ENCODE assay signal across 1 cellular context in the genomic region with DNA sequence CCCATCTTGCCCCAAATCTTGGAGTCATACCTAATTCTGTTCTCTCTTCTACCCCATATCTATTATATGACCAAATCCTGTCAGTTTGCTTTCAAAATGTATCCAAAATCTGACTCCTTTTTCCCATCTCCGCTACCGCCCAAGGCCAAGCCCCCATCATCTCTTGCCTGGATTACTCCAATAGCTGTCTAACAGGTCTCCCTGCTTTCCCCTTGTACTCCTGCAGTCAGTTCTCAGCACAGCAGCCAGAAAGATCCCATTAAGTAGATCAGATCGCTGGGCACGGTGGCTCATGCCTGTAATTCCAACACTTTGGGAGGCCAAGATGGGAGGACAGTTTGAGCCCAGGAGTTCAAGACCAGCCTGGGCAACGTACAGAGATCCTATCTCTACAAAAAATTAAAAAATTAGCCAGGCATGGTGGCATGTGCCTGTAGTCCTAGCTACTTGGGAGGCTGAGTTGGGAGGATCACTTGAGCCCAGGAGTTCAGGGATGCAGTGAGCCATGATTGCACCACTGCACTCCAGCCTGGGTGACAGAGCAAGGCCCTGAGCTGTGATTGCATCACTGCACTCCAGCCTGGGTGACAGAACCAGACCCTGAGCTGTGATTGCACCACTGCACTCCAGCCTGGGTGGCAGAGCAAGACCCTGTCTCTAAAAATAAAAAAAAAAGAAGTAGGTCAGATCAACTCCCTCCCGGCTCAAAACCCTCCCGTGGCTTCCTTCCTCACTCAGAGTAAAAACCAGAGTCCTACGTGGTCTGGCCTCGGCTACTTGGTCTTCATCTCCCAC.
TF ChIP-seq lines count a peak whose summit lies in the region.

No MANE protein-coding gene starts in this region.

TF ChIP-seq in WTC11, 78 proteins besides CTCF, POLR2A, EP300 and RAD21:
- TF ChIP-seq GABPB1 (CRISPR knock-in tag; IDR thresholded peaks at IDR 0.05) = peak; percentile 82
